In the genomic region with DNA sequence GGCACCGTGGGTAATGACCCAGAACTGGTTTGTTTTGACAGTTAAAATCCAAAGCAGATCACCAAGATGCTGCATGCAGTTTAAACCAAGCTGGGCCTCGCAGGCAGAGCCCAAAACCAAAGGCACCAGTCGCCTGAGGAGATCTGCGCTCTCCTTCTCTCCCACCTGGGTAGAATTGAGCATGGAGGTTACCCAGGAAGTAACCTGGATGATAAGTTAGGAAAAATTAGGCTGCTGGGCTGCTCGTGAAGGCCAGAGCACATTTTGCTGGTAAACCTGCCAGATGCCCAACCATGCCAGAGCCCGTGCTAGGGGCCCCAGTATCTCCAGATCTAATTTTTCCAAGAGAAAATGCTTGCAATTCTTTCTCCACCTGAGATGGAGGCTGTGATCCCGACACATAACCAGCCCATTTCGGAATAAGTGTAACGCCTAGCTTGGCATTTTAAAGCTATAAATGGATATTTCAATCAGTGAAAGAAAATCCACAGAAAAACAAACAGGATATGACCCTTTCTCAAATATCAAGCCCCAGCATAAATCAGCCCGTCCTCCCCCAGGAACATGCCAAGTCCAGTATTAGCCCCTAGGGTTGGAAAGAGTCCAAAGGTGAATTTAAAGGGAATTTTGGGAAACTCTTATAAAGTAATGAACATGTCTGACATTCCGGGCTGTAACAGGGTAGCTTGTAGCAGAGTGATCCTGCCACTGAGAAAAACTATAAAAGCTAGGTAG, we compare ENCODE assay signal across 22 cellular contexts.
"Had no signal": no experiment of that assay in that cellular context is flagged by ENCODE, and none has a peak within 500 bp of the region (broad histone marks: within the 10 kb centered on the region; RNA-seq: fewer than 3 reads in every experiment).

No MANE protein-coding gene starts in this region.

- H3K27ac ChIP-seq: Peyer's patch, RWPE1 had no signal

- H3K9me3 ChIP-seq: ascending aorta had no signal

- H3K4me3 ChIP-seq: ascending aorta, Peyer's patch had no signal

- H3K27me3 ChIP-seq: ascending aorta, Peyer's patch had no signal

- DNase-seq: activated CD4-positive, alpha-beta T cell treated with anti-CD3 and anti-CD28 coated beads, Interleukin-2, amount 10 ng/mL, durations not matched to agents 24 days and 14 days; activated CD4-positive, alpha-beta T cell treated with anti-CD3 and anti-CD28 coated beads, Interleukin-2, amount 50 U/mL, for 4 hours; activated CD8-positive, alpha-beta T cell treated with anti-CD3 and anti-CD28 coated beads for 36 hours; activated gamma-delta T cell; activated naive CD4-positive, alpha-beta T cell treated with Interleukin-2 at 50 U/mL for 16 hours; activated naive CD8-positive, alpha-beta T cell treated with anti-CD3 and anti-CD28 coated beads, Interleukin-2, amount 10 ng/mL, durations not matched to agents 7 days and 5 days; activated T-cell treated with anti-CD3 and anti-CD28 coated beads, Interleukin-2, amount 50 U/mL, for 1 hour; activated T-cell treated with anti-CD3 and anti-CD28 coated beads, Interleukin-2, amount 50 U/mL, for 72 hours; NCI-H1105; NCI-H1417 treated with DMSO at 0.1 percent for 48 hours; NCI-H187 treated with DMSO at 0.1 percent for 48 hours; NCI-H2081; NCI-H2227 treated with DMSO at 0.1 percent for 48 hours; NCI-H446; NCI-H69; NK-92 treated with Interleukin-12 subunit alpha and Interleukin-12 subunit beta, amount 100 ng/mL, for 24 hours; PC-3; T1000 had no signal

- H3K36me3 ChIP-seq: ascending aorta, Peyer's patch had no signal

- H3K4me1 ChIP-seq: Peyer's patch had no signal

- ATAC-seq: activated CD8-positive, alpha-beta T cell treated with anti-CD3 and anti-CD28 coated beads for 36 hours; activated T-cell treated with anti-CD3 and anti-CD28 coated beads, Interleukin-2, amount 50 U/mL, for 72 hours; activated T-helper 17 cell treated with anti-CD3 and anti-CD28 coated beads, Interleukin-2, amount 50 U/mL, for 72 hours; PC-3 had no signal
